Comparison of ENCODE assay signal across 12 cellular contexts in the genomic region with DNA sequence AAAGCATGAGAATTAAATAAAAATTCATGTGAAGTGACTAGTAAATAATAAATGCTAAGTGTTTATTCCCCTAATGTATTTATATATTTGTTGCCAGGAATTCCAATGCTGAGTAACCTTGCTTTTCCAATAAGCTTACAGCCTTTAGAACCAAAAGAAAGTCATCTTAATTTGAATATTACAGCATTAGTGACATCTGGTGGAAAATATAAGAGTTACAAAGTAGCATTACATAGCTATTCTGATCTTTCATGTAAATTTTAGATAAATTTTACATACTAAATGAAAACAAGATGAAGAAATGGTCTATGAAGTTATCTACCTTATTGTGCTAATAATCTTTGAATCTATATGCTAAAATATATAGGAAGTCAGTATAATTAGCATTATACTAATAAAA. TPM values are rescaled to one million over a fixed set of nuclear protein-coding genes. Genes with fewer than 3 reads are reported as not detected.
DNase-seq lines count a peak whose midpoint lies in the region; ATAC-seq and TF ChIP-seq lines count a peak whose summit lies in the region.
"Had no signal": no experiment of that assay in that cellular context is flagged by ENCODE, and none has a peak within 500 bp of the region (broad histone marks: within the 10 kb centered on the region; RNA-seq: fewer than 3 reads in every experiment).

No MANE protein-coding gene starts in this region.

- CTCF ChIA-PET in RWPE1 (lab: Yijun Ruan, JAX) = interaction anchor here (0.7 kb wide), 1 partner anchor 497 kb away, joined by 3 read pairs; no protein-coding TSS in a partner anchor

- no peaks in the 10 kb centered on the region for H3K9me3 Mint-ChIP-seq in activated T-helper 17 cell treated with anti-CD3 and anti-CD28 coated beads, Interleukin-2, amount 50 U/mL, for 72 hours
- H3K9me3 Mint-ChIP-seq: central memory CD8-positive, alpha-beta T cell; memory B cell; WTC11 had no signal

- H3K27me3 Mint-ChIP-seq in activated T-helper 17 cell treated with anti-CD3 and anti-CD28 coated beads, Interleukin-2, amount 50 U/mL, for 72 hours = no peaks in the 10 kb centered on the region
- H3K27me3 Mint-ChIP-seq: central memory CD8-positive, alpha-beta T cell; memory B cell had no signal

- ATAC-seq in GM18868 (IDR thresholded peaks at IDR 0.05; ENCODE audit: unreplicated experiment) = peak; percentile 32
- no peak for ATAC-seq in HG03039 (IDR thresholded peaks at IDR 0.05; ENCODE audit: unreplicated experiment)
- no peak for ATAC-seq in activated T-helper 17 cell treated with anti-CD3 and anti-CD28 coated beads, Interleukin-2, amount 50 U/mL, for 72 hours (replicated peaks)
- ATAC-seq in esophagus mucosa = no peak
- ATAC-seq: WTC11 had no signal

- POLR2A ChIA-PET in RWPE1 (lab: Yijun Ruan, JAX; ENCODE audit: low non-redundant PET) = no interaction called here

- no peaks in the 10 kb centered on the region for H3K4me1 Mint-ChIP-seq in activated T-helper 17 cell treated with anti-CD3 and anti-CD28 coated beads, Interleukin-2, amount 50 U/mL, for 72 hours
- H3K4me1 Mint-ChIP-seq: central memory CD8-positive, alpha-beta T cell had no signal

- H3K36me3 Mint-ChIP-seq in activated T-helper 17 cell treated with anti-CD3 and anti-CD28 coated beads, Interleukin-2, amount 50 U/mL, for 72 hours (ENCODE audit: low read depth) = peaks cover 46% of the 10 kb centered on the region

- peak; percentile 32; the same call in 1 of the 2 replicates for TF ChIP-seq CTCF in RWPE1 (conservative IDR thresholded peaks at IDR 0.05; ENCODE audit: low read depth)

- no peak overlapping the region for H3K27ac Mint-ChIP-seq in activated T-helper 17 cell treated with anti-CD3 and anti-CD28 coated beads, Interleukin-2, amount 50 U/mL, for 72 hours
- H3K27ac Mint-ChIP-seq: memory B cell, WTC11 had no signal

- peak; percentile 52 for DNase-seq in AG08395 (ENCODE audit: low spot score)
- no peak for DNase-seq in RWPE1 (ENCODE audit: low spot score)
- DNase-seq in fibroblast of the conjunctiva (ENCODE audit: low read depth) = peak; percentile 33
- DNase-seq in activated CD8-positive, alpha-beta memory T cell treated with anti-CD3 and anti-CD28 coated beads, Interleukin-2, amount 50 U/mL, for 4 hours = no peak
- DNase-seq: NCI-H1417 treated with DMSO at 0.1 percent for 48 hours had no signal

- H3K4me3 Mint-ChIP-seq in activated T-helper 17 cell treated with anti-CD3 and anti-CD28 coated beads, Interleukin-2, amount 50 U/mL, for 72 hours = no peak overlapping the region
- H3K4me3 Mint-ChIP-seq: central memory CD8-positive, alpha-beta T cell; memory B cell; WTC11 had no signal

- H3K27ac ChIP-seq in RWPE1 = no peak overlapping the region

RNA-seq across cellular contexts. Expression of a gene that starts 10.4 kb away (rescaled TPM):
- 10 to 100 TPM; 61.0 to 89.7 TPM for total RNA-seq in activated T-helper 17 cell treated with anti-CD3 and anti-CD28 coated beads, Interleukin-2, amount 50 U/mL, for 72 hours
- total RNA-seq in esophagus mucosa = 12.7 TPM

Comparison
In these comparisons a context has a peak if more than half of its experiments do, and no peak if none do; other contexts are left out.
1. DNase-seq: peak in AG08395 (single experiment) and fibroblast of the conjunctiva (single experiment); none in RWPE1 (single experiment) and activated CD8-positive, alpha-beta memory T cell treated with anti-CD3 and anti-CD28 coated beads, Interleukin-2, amount 50 U/mL, for 4 hours (single experiment).